ENCODE assay signal across 8 cellular contexts in genomic region chr11:111601979-111602864, GRCh38. TPM values are rescaled to one million over a fixed set of nuclear protein-coding genes. Genes with fewer than 3 reads are reported as not detected.
A peak's percentile ranks its signal among the peaks of the same experiment; 100 is the strongest.
DNase-seq lines count a peak whose midpoint lies in the region; ATAC-seq and TF ChIP-seq lines count a peak whose summit lies in the region.

TSS of gene SIK2 (plus strand) at chr11:111602449. CDS start at chr11:111602564, 115 bp downstream.

- ATAC-seq in GM19324 (IDR thresholded peaks at IDR 0.05; ENCODE audit: low FRiP score, unreplicated experiment) (peak; percentile 93), HG03460 (IDR thresholded peaks at IDR 0.05; ENCODE audit: unreplicated experiment) (peak; percentile 84), left lung (peak; percentile 94)

- peak within 1 kb of the TSS; percentile 95 to 97 for H3K27ac ChIP-seq in left lung

- H3K4me3 ChIP-seq in left lung = peak within 1 kb of the TSS; percentile 88 to 93

- peak; percentile 55 to 98 (median 92) for DNase-seq in C1 segment of cervical spinal cord (lab: John Stamatoyannopoulos, UW)
- peak; percentile 89 to 94 for DNase-seq in NCI-H524 (lab: John Stamatoyannopoulos, UW)
- DNase-seq in activated CD4-positive, alpha-beta T cell treated with anti-CD3 and anti-CD28 coated beads, Interleukin-2, amount 50 U/mL, for 1 hour = peak; percentile 86
- peak; percentile 90 for DNase-seq in dedifferentiated amniotic fluid mesenchymal stem cell (ENCODE audit: extremely low spot score)
- peak; percentile 95 to 96 for DNase-seq in left lung
- peak; percentile 83 to 87 for DNase-seq in stimulated activated CD4-positive, alpha-beta T cell treated with anti-CD3 and anti-CD28 coated beads, Interleukin-2, amount 100 ng/mL, for 48 hours

- TF ChIP-seq CTCF in left lung (IDR thresholded peaks at IDR 0.05) = peak; percentile 80 to 82

- intact Hi-C loops in left lung (cut with DNase I) = loop anchor here in 1 of 2 donors (5.0 kb wide), 1 partner anchor 175 kb away; no protein-coding TSS in a partner anchor

- no peaks in the 10 kb centered on the region for H3K36me3 ChIP-seq in left lung

- H3K27me3 ChIP-seq in left lung = no peaks in the 10 kb centered on the region

- peaks cover 0 to 50% of the 10 kb centered on the region in 2 donors for H3K4me1 ChIP-seq in left lung

- no peaks in the 10 kb centered on the region for H3K9me3 ChIP-seq in left lung

RNA-seq across cellular contexts. Expression of gene SIK2, which starts in this region (rescaled TPM):
- total RNA-seq in left lung = 10 to 100 TPM; 23.3 to 32.3 TPM

Comparison
In these comparisons a context has a peak if more than half of its experiments do, and no peak if none do; other contexts are left out.
1. Peak in every context shown above with its lines: DNase-seq, ATAC-seq, H3K4me3 ChIP-seq and H3K27ac ChIP-seq.